ENCODE assay signal across 8 cellular contexts in genomic region chr3:70120360-70120966, GRCh38.
DNase-seq lines count a peak whose midpoint lies in the region; ATAC-seq and TF ChIP-seq lines count a peak whose summit lies in the region.

No MANE protein-coding gene starts in this region.

- intact Hi-C loops in activated T-helper 2 cell treated with anti-CD3 and anti-CD28 coated beads, Interferon-gamma antibody, Interleukin-2, Interleukin-4, amounts not matched to agents 10 μg/mL and 5 μg/mL and 100 μg/mL, durations not matched to agents 14 hours and 24 hours and 36 hours (cut with micrococcal nuclease) = loop anchor here (5.0 kb wide), 1 partner anchor 623 kb away; no protein-coding TSS in a partner anchor
- intact Hi-C loops in left ventricle myocardium inferior (cut with micrococcal nuclease) = no loop called here

- H3K4me1 Mint-ChIP-seq in activated T-helper 2 cell treated with anti-CD3 and anti-CD28 coated beads, Interferon-gamma antibody, Interleukin-2, Interleukin-4, amounts not matched to agents 10 μg/mL and 5 μg/mL and 100 μg/mL, durations not matched to agents 14 hours and 24 hours and 36 hours (ENCODE audit: low read depth) = no peaks in the 10 kb centered on the region

- H3K9me3 ChIP-seq in left ventricle myocardium inferior (replicated peaks) = no peaks in the 10 kb centered on the region

- ATAC-seq in GM19395 (IDR thresholded peaks at IDR 0.05; ENCODE audit: unreplicated experiment) (peak; percentile 99), HG03432 (IDR thresholded peaks at IDR 0.05; ENCODE audit: unreplicated experiment) (peak; percentile 98)

- no peak overlapping the region for H3K4me3 Mint-ChIP-seq in activated T-helper 2 cell treated with anti-CD3 and anti-CD28 coated beads, Interferon-gamma antibody, Interleukin-2, Interleukin-4, amounts not matched to agents 10 μg/mL and 5 μg/mL and 100 μg/mL, durations not matched to agents 14 hours and 24 hours and 36 hours (ENCODE audit: low read depth)

- no peak overlapping the region for H3K27ac ChIP-seq in left ventricle myocardium inferior (replicated peaks)

- H3K4me1 ChIP-seq in left ventricle myocardium inferior = no peaks in the 10 kb centered on the region

- H3K9me3 Mint-ChIP-seq in activated T-helper 2 cell treated with anti-CD3 and anti-CD28 coated beads, Interferon-gamma antibody, Interleukin-2, Interleukin-4, amounts not matched to agents 10 μg/mL and 5 μg/mL and 100 μg/mL, durations not matched to agents 14 hours and 24 hours and 36 hours = no peaks in the 10 kb centered on the region

- TF ChIP-seq CTCF in left ventricle myocardium inferior (IDR thresholded peaks at IDR 0.05; ENCODE audit: borderline replicate concordance) = peak; percentile 49

- no peak overlapping the region for H3K4me3 ChIP-seq in left ventricle myocardium inferior

- no peaks in the 10 kb centered on the region for H3K36me3 Mint-ChIP-seq in activated T-helper 2 cell treated with anti-CD3 and anti-CD28 coated beads, Interferon-gamma antibody, Interleukin-2, Interleukin-4, amounts not matched to agents 10 μg/mL and 5 μg/mL and 100 μg/mL, durations not matched to agents 14 hours and 24 hours and 36 hours (ENCODE audit: low read depth)

- no peak overlapping the region for H3K27ac Mint-ChIP-seq in activated T-helper 2 cell treated with anti-CD3 and anti-CD28 coated beads, Interferon-gamma antibody, Interleukin-2, Interleukin-4, amounts not matched to agents 10 μg/mL and 5 μg/mL and 100 μg/mL, durations not matched to agents 14 hours and 24 hours and 36 hours

- H3K27me3 ChIP-seq in left ventricle myocardium inferior (ENCODE audit: low read depth) = no peaks in the 10 kb centered on the region

- DNase-seq in DMS114 treated with DMSO at 0.1 percent for 48 hours (lab: John Stamatoyannopoulos, UW; ENCODE audit: unreplicated experiment) (peak; percentile 0), OCI-M1 (lab: John Stamatoyannopoulos, UW) (peak; percentile 82), left ventricle myocardium inferior (peak; percentile 26), mesenteric fat pad (ENCODE audit: low spot score) (no peak)
- peak; percentile 44 for DNase-seq in activated T-helper 2 cell treated with anti-CD3 and anti-CD28 coated beads, Interferon-gamma antibody, Interleukin-2, Interleukin-4, amounts not matched to agents 10 μg/mL and 5 μg/mL and 100 μg/mL, durations not matched to agents 14 hours and 24 hours and 36 hours (ENCODE audit: low spot score)
- peak; percentile 51 to 68 (median 57) for DNase-seq in stimulated activated CD4-positive, alpha-beta T cell treated with anti-CD3 and anti-CD28 coated beads, Interleukin-12 subunit alpha, Interleukin-12 subunit beta, amount 100 ng/mL, for 48 hours (ENCODE audit: low read depth in 2 of 3, low spot score in 1 of 3)

- no peaks in the 10 kb centered on the region for H3K27me3 Mint-ChIP-seq in activated T-helper 2 cell treated with anti-CD3 and anti-CD28 coated beads, Interferon-gamma antibody, Interleukin-2, Interleukin-4, amounts not matched to agents 10 μg/mL and 5 μg/mL and 100 μg/mL, durations not matched to agents 14 hours and 24 hours and 36 hours (ENCODE audit: low read depth)

- H3K36me3 ChIP-seq in left ventricle myocardium inferior = no peaks in the 10 kb centered on the region
